Comparison of ENCODE assay signal across 15 cellular contexts in genomic region chr5:42547894-42548293, GRCh38.
DNase-seq lines count a peak whose midpoint lies in the region; ATAC-seq and TF ChIP-seq lines count a peak whose summit lies in the region.
"Had no signal": no experiment of that assay in that cellular context is flagged by ENCODE, and none has a peak within 500 bp of the region (broad histone marks: within the 10 kb centered on the region; RNA-seq: fewer than 3 reads in every experiment).

No MANE protein-coding gene starts in this region.

- H3K79me2 ChIP-seq in parathyroid adenoma, result peaks cover 2% of the 10 kb centered on the region

- peaks cover 54% of the 10 kb centered on the region for H3K4me1 ChIP-seq in left ventricle myocardium inferior
- peaks cover 6% of the 10 kb centered on the region for H3K4me1 ChIP-seq in right cardiac atrium (ENCODE audit: control insufficient read depth, insufficient read depth, low read length)
- peaks cover 3% of the 10 kb centered on the region for H3K4me1 ChIP-seq in parathyroid adenoma
- H3K4me1 ChIP-seq in subcutaneous abdominal adipose tissue (ENCODE audit: control insufficient read depth in 5 of 5, insufficient read depth in 5 of 5, low read length in 5 of 5), result peaks cover 7 to 60% (median 47%) of the 10 kb centered on the region in 5 donors

- H3K4me3 ChIP-seq in left ventricle myocardium inferior (no peak overlapping the region), right cardiac atrium (ENCODE audit: low read length) (no peak overlapping the region), parathyroid adenoma (ENCODE audit: low read depth, low read length) (no peak overlapping the region), subcutaneous abdominal adipose tissue (ENCODE audit: low read depth in 1 of 5, low read length in 5 of 5) (no peak overlapping the region)
- H3K4me3 ChIP-seq: BLaER1 treated with 17β-estradiol and CSF1 and Interleukin-3, amounts not matched to agents 10 nM and 100 nM; GM23338 had no signal

- H3K36me3 ChIP-seq in left ventricle myocardium inferior (no peaks in the 10 kb centered on the region), parathyroid adenoma (ENCODE audit: control insufficient read depth, insufficient read depth, low read length) (no peaks in the 10 kb centered on the region), subcutaneous abdominal adipose tissue (ENCODE audit: control insufficient read depth in 5 of 5, insufficient read depth in 5 of 5, low read length in 5 of 5) (peaks cover 0 to 2% (median 0%) of the 10 kb centered on the region in 5 donors)
- H3K36me3 ChIP-seq: BLaER1 treated with 17β-estradiol and CSF1 and Interleukin-3, amounts not matched to agents 10 nM and 100 nM had no signal

- intact Hi-C loops in left cardiac atrium (cut with DNase I), result no loop called here
- intact Hi-C loops in left ventricle myocardium inferior (cut with micrococcal nuclease), result no loop called here
- intact Hi-C loops in right cardiac atrium (cut with DNase I), result no loop called here

- no peak for DNase-seq in left cardiac atrium
- DNase-seq in left ventricle myocardium inferior, result no peak
- peak in 1 of 3 donors; percentile 41 for DNase-seq in right cardiac atrium
- DNase-seq: ACHN; CD4-positive, CD25-positive, alpha-beta regulatory T cell; GF-D8; H7 had no signal

- no peak overlapping the region for H3K9ac ChIP-seq in parathyroid adenoma
- no peak overlapping the region for H3K9ac ChIP-seq in subcutaneous abdominal adipose tissue (ENCODE audit: low read length in 5 of 5)
- H3K9ac ChIP-seq: BLaER1 treated with 17β-estradiol and CSF1 and Interleukin-3, amounts not matched to agents 10 nM and 100 nM had no signal

- no peaks in the 10 kb centered on the region for H3K27me3 ChIP-seq in left ventricle myocardium inferior (ENCODE audit: low read depth)
- no peaks in the 10 kb centered on the region for H3K27me3 ChIP-seq in right cardiac atrium (ENCODE audit: control insufficient read depth, insufficient read depth)
- H3K27me3 ChIP-seq in parathyroid adenoma (ENCODE audit: control insufficient read depth, insufficient read depth, low read length), result no peaks in the 10 kb centered on the region
- H3K27me3 ChIP-seq in subcutaneous abdominal adipose tissue (ENCODE audit: control insufficient read depth in 5 of 5, insufficient read depth in 4 of 5, low read length in 5 of 5), result no peaks in the 10 kb centered on the region
- H3K27me3 ChIP-seq: BLaER1 treated with 17β-estradiol and CSF1 and Interleukin-3, amounts not matched to agents 10 nM and 100 nM had no signal

- peak overlapping the region; percentile 16 for H2AFZ ChIP-seq in parathyroid adenoma
- H2AFZ ChIP-seq: GM23338 had no signal

- H3K4me2 ChIP-seq in parathyroid adenoma (ENCODE audit: low read length), result no peak overlapping the region
- H3K4me2 ChIP-seq: GM23338 had no signal

- no peak for TF ChIP-seq CTCF in left ventricle myocardium inferior (IDR thresholded peaks at IDR 0.05; ENCODE audit: borderline replicate concordance)
- TF ChIP-seq CTCF in parathyroid adenoma (IDR thresholded peaks at IDR 0.05), result no peak

- H3K9me3 ChIP-seq in left ventricle myocardium inferior (replicated peaks) (peaks cover under 1% of the 10 kb centered on the region), right cardiac atrium (ENCODE audit: control insufficient read depth, low read length) (no peaks in the 10 kb centered on the region), parathyroid adenoma (ENCODE audit: control insufficient read depth, low read length) (no peaks in the 10 kb centered on the region), subcutaneous abdominal adipose tissue (ENCODE audit: control insufficient read depth in 5 of 5, low read length in 5 of 5) (no peaks in the 10 kb centered on the region)
- H3K9me3 ChIP-seq: BLaER1 treated with 17β-estradiol and CSF1 and Interleukin-3, amounts not matched to agents 10 nM and 100 nM had no signal

- ATAC-seq in left cardiac atrium (peak; percentile 60 to 78), right cardiac atrium (peak; percentile 49 to 79), GM19328 (IDR thresholded peaks at IDR 0.05; ENCODE audit: unreplicated experiment) (no peak), GM21825 (IDR thresholded peaks at IDR 0.05; ENCODE audit: unreplicated experiment) (no peak), HG03280 (IDR thresholded peaks at IDR 0.05; ENCODE audit: unreplicated experiment) (no peak)
- ATAC-seq: GM23338 had no signal

- WGBS in right cardiac atrium, result 41% methylated on average over 1 of the region's 1 CpG

- no peak overlapping the region for H3K27ac ChIP-seq in left ventricle myocardium inferior (replicated peaks)
- H3K27ac ChIP-seq in right cardiac atrium (ENCODE audit: low read length), result peak overlapping the region; percentile 23
- no peak overlapping the region for H3K27ac ChIP-seq in parathyroid adenoma
- H3K27ac ChIP-seq in subcutaneous abdominal adipose tissue (ENCODE audit: low read depth, low read length), result peak overlapping the region; percentile 71
- H3K27ac ChIP-seq: BLaER1 treated with 17β-estradiol and CSF1 and Interleukin-3, amounts not matched to agents 10 nM and 100 nM; HL-60 had no signal

Comparison
In these comparisons a context has a peak if more than half of its experiments do, and no peak if none do; other contexts are left out.
1. H3K27ac ChIP-seq: peak in right cardiac atrium (single experiment) and subcutaneous abdominal adipose tissue (single experiment); none in left ventricle myocardium inferior (single experiment) and parathyroid adenoma (single experiment).
2. ATAC-seq: peak in left cardiac atrium (2 of 2) and right cardiac atrium (2 of 2); none in GM19328 (single experiment), GM21825 (single experiment) and HG03280 (single experiment).